In genomic region chr7:43677864-43678263, GRCh38 we compare ENCODE assay signal across 25 cellular contexts. TPM values are rescaled to one million over a fixed set of nuclear protein-coding genes. Genes with fewer than 3 reads are reported as not detected.
DNase-seq lines count a peak whose midpoint lies in the region; ATAC-seq and TF ChIP-seq lines count a peak whose summit lies in the region.
"Had no signal": no experiment of that assay in that cellular context is flagged by ENCODE, and none has a peak within 500 bp of the region (broad histone marks: within the 10 kb centered on the region; RNA-seq: fewer than 3 reads in every experiment).

No MANE protein-coding gene starts in this region.

- intact Hi-C loops in activated CD4-positive, alpha-beta T cell treated with anti-CD3 and anti-CD28 coated beads, Interleukin-2, amount 10 ng/mL, durations not matched to agents 24 days and 14 days (cut with micrococcal nuclease), result loop anchor here (1.0 to 2.0 kb wide), 3 partner anchors 19 to 51 kb away; partner anchors contain the start of gene COA1
- intact Hi-C loops in CD8-positive, alpha-beta T cell (cut with DNase I, micrococcal nuclease), result loop anchor here in 1 of 2 experiments (2.0 kb wide), 3 partner anchors 13 to 29 kb away; no protein-coding TSS in a partner anchor
- intact Hi-C loops in natural killer cell (cut with micrococcal nuclease) (no loop called here), left ventricle myocardium superior (cut with micrococcal nuclease) (no loop called here)

- POLR2A ChIA-PET in activated CD4-positive, alpha-beta T cell treated with anti-CD3 and anti-CD28 coated beads, Interleukin-2, amount 10 ng/mL, durations not matched to agents 7 days and 5 days (lab: Charles Lee), result no interaction called here
- POLR2A ChIA-PET in CD8-positive, alpha-beta T cell (lab: Charles Lee), result interaction anchor here (0.7 to 1.6 kb wide), 5 partner anchors 25 to 409 kb away, joined by 3 to 9 read pairs (median 4); no protein-coding TSS in a partner anchor
- POLR2A ChIA-PET in HEK293T (lab: Yijun Ruan, JAX), result no interaction called here

- DNase-seq in activated CD4-positive, alpha-beta T cell treated with anti-CD3 and anti-CD28 coated beads, Interleukin-2, amount 10 ng/mL, durations not matched to agents 24 days and 14 days, result no peak
- no peak for DNase-seq in activated CD4-positive, alpha-beta T cell treated with anti-CD3 and anti-CD28 coated beads, Interleukin-2, amount 10 ng/mL, durations not matched to agents 7 days and 5 days
- no peak for DNase-seq in CD8-positive, alpha-beta T cell
- DNase-seq in natural killer cell (no peak), left ventricle myocardium superior (no peak), HEK293T (ENCODE audit: extremely low spot score) (no peak), AG08395 (ENCODE audit: low spot score) (no peak)
- DNase-seq: AML-193; central memory CD4-positive, alpha-beta T cell; DMS153; GM23248; hippocampal formation; KBM-7; mesenchymal stem cell; MG63; NCI-H1417 treated with DMSO at 0.1 percent for 48 hours; NCI-H345; NCI-H774; nucleus accumbens; stimulated activated CD4-positive, alpha-beta T cell treated with anti-CD3 and anti-CD28 coated beads, Interleukin-15, amount 100 ng/mL, for 24 hours; stimulated activated naive CD4-positive, alpha-beta T cell treated with Interleukin-2 at 50 U/mL for 16 hours; uterus had no signal

- no peak overlapping the region for H3K4me3 ChIP-seq in CD8-positive, alpha-beta T cell (ENCODE audit: low read depth, low read length)
- H3K4me3 ChIP-seq: gastroesophageal sphincter, GM23248, MG63, SJSA1, uterus had no signal

- H3K4me1 ChIP-seq in CD8-positive, alpha-beta T cell (ENCODE audit: insufficient read depth, low read length), result peaks cover 48% of the 10 kb centered on the region

- H3K4me3 Mint-ChIP-seq in activated CD4-positive, alpha-beta T cell treated with anti-CD3 and anti-CD28 coated beads, Interleukin-2, amount 10 ng/mL, durations not matched to agents 24 days and 14 days, result peak overlapping the region; percentile 55
- no peak overlapping the region for H3K4me3 Mint-ChIP-seq in activated CD4-positive, alpha-beta T cell treated with anti-CD3 and anti-CD28 coated beads, Interleukin-2, amount 10 ng/mL, durations not matched to agents 7 days and 5 days
- peak overlapping the region; percentile 41 for H3K4me3 Mint-ChIP-seq in CD8-positive, alpha-beta T cell
- H3K4me3 Mint-ChIP-seq in activated T-helper 17 cell treated with anti-CD3 and anti-CD28 coated beads, Interleukin-2, amount 50 U/mL, for 72 hours, result peak overlapping the region; percentile 69
- H3K4me3 Mint-ChIP-seq in natural killer cell, result peak overlapping the region; percentile 48

- no peaks in the 10 kb centered on the region for H3K27me3 Mint-ChIP-seq in activated CD4-positive, alpha-beta T cell treated with anti-CD3 and anti-CD28 coated beads, Interleukin-2, amount 10 ng/mL, durations not matched to agents 24 days and 14 days
- H3K27me3 Mint-ChIP-seq in activated CD4-positive, alpha-beta T cell treated with anti-CD3 and anti-CD28 coated beads, Interleukin-2, amount 10 ng/mL, durations not matched to agents 7 days and 5 days, result no peaks in the 10 kb centered on the region
- no peaks in the 10 kb centered on the region for H3K27me3 Mint-ChIP-seq in CD8-positive, alpha-beta T cell (ENCODE audit: low read depth)
- H3K27me3 Mint-ChIP-seq in activated T-helper 17 cell treated with anti-CD3 and anti-CD28 coated beads, Interleukin-2, amount 50 U/mL, for 72 hours, result no peaks in the 10 kb centered on the region
- no peaks in the 10 kb centered on the region for H3K27me3 Mint-ChIP-seq in natural killer cell (ENCODE audit: low read depth in 2 of 2)

- H3K9me3 Mint-ChIP-seq in activated CD4-positive, alpha-beta T cell treated with anti-CD3 and anti-CD28 coated beads, Interleukin-2, amount 10 ng/mL, durations not matched to agents 24 days and 14 days, result peaks cover 13% of the 10 kb centered on the region
- peaks cover 23% of the 10 kb centered on the region for H3K9me3 Mint-ChIP-seq in activated CD4-positive, alpha-beta T cell treated with anti-CD3 and anti-CD28 coated beads, Interleukin-2, amount 10 ng/mL, durations not matched to agents 7 days and 5 days
- peaks cover 5% of the 10 kb centered on the region for H3K9me3 Mint-ChIP-seq in CD8-positive, alpha-beta T cell
- no peaks in the 10 kb centered on the region for H3K9me3 Mint-ChIP-seq in activated T-helper 17 cell treated with anti-CD3 and anti-CD28 coated beads, Interleukin-2, amount 50 U/mL, for 72 hours
- H3K9me3 Mint-ChIP-seq in natural killer cell, result no peaks in the 10 kb centered on the region

- peak overlapping the region; percentile 87 for H3K27ac Mint-ChIP-seq in activated CD4-positive, alpha-beta T cell treated with anti-CD3 and anti-CD28 coated beads, Interleukin-2, amount 10 ng/mL, durations not matched to agents 24 days and 14 days
- H3K27ac Mint-ChIP-seq in activated CD4-positive, alpha-beta T cell treated with anti-CD3 and anti-CD28 coated beads, Interleukin-2, amount 10 ng/mL, durations not matched to agents 7 days and 5 days, result no peak overlapping the region
- H3K27ac Mint-ChIP-seq in CD8-positive, alpha-beta T cell, result peak overlapping the region; percentile 81
- H3K27ac Mint-ChIP-seq in activated T-helper 17 cell treated with anti-CD3 and anti-CD28 coated beads, Interleukin-2, amount 50 U/mL, for 72 hours, result peak overlapping the region; percentile 88
- peak overlapping the region; percentile 69 to 79 for H3K27ac Mint-ChIP-seq in natural killer cell

- peaks cover 20% of the 10 kb centered on the region for H3K36me3 Mint-ChIP-seq in activated CD4-positive, alpha-beta T cell treated with anti-CD3 and anti-CD28 coated beads, Interleukin-2, amount 10 ng/mL, durations not matched to agents 24 days and 14 days (ENCODE audit: low read depth)
- peaks cover 42% of the 10 kb centered on the region for H3K36me3 Mint-ChIP-seq in activated CD4-positive, alpha-beta T cell treated with anti-CD3 and anti-CD28 coated beads, Interleukin-2, amount 10 ng/mL, durations not matched to agents 7 days and 5 days (ENCODE audit: low read depth)
- H3K36me3 Mint-ChIP-seq in CD8-positive, alpha-beta T cell, result peaks cover 7% of the 10 kb centered on the region
- H3K36me3 Mint-ChIP-seq in activated T-helper 17 cell treated with anti-CD3 and anti-CD28 coated beads, Interleukin-2, amount 50 U/mL, for 72 hours (ENCODE audit: low read depth), result no peaks in the 10 kb centered on the region
- no peaks in the 10 kb centered on the region for H3K36me3 Mint-ChIP-seq in natural killer cell

- H3K4me1 Mint-ChIP-seq in activated CD4-positive, alpha-beta T cell treated with anti-CD3 and anti-CD28 coated beads, Interleukin-2, amount 10 ng/mL, durations not matched to agents 24 days and 14 days, result peaks cover 50% of the 10 kb centered on the region
- peaks cover 54% of the 10 kb centered on the region for H3K4me1 Mint-ChIP-seq in activated CD4-positive, alpha-beta T cell treated with anti-CD3 and anti-CD28 coated beads, Interleukin-2, amount 10 ng/mL, durations not matched to agents 7 days and 5 days
- peaks cover 87% of the 10 kb centered on the region for H3K4me1 Mint-ChIP-seq in CD8-positive, alpha-beta T cell (ENCODE audit: low read depth)
- peaks cover 32% of the 10 kb centered on the region for H3K4me1 Mint-ChIP-seq in activated T-helper 17 cell treated with anti-CD3 and anti-CD28 coated beads, Interleukin-2, amount 50 U/mL, for 72 hours
- peaks cover 53 to 60% of the 10 kb centered on the region in 2 donors for H3K4me1 Mint-ChIP-seq in natural killer cell

- H3K27ac ChIP-seq in CD8-positive, alpha-beta T cell (ENCODE audit: low read depth, low read length), result no peak overlapping the region
- H3K27ac ChIP-seq: GM23248, SJSA1, uterus had no signal

- TF ChIP-seq CTCF in CD8-positive, alpha-beta T cell (IDR thresholded peaks at IDR 0.05), result no peak
- TF ChIP-seq CTCF in natural killer cell (IDR thresholded peaks at IDR 0.05), result no peak

- ATAC-seq in CD8-positive, alpha-beta T cell, result no peak
- peak; percentile 41 for ATAC-seq in activated T-helper 17 cell treated with anti-CD3 and anti-CD28 coated beads, Interleukin-2, amount 50 U/mL, for 72 hours (replicated peaks)
- ATAC-seq in natural killer cell (no peak), left ventricle myocardium superior (no peak)
- ATAC-seq: gastroesophageal sphincter had no signal

- no peaks in the 10 kb centered on the region for H3K9me3 ChIP-seq in CD8-positive, alpha-beta T cell (ENCODE audit: low read length)
- H3K9me3 ChIP-seq: gastroesophageal sphincter, SJSA1, uterus had no signal

- H3K27me3 ChIP-seq in CD8-positive, alpha-beta T cell (ENCODE audit: insufficient read depth, low read length), result no peaks in the 10 kb centered on the region
- H3K27me3 ChIP-seq: gastroesophageal sphincter, MG63, SJSA1, uterus had no signal

- H3K36me3 ChIP-seq in CD8-positive, alpha-beta T cell (ENCODE audit: insufficient read depth, low read length), result no peaks in the 10 kb centered on the region
- H3K36me3 ChIP-seq: gastroesophageal sphincter, SJSA1, uterus had no signal

- CTCF ChIA-PET in activated CD4-positive, alpha-beta T cell treated with anti-CD3 and anti-CD28 coated beads, Interleukin-2, amount 10 ng/mL, durations not matched to agents 7 days and 5 days (lab: Charles Lee), result interaction anchor here (1.0 to 2.4 kb wide), 2 partner anchors 22 to 95 kb away, joined by 3 to 19 read pairs; partner anchors contain the start of gene STK17A
- CTCF ChIA-PET in CD8-positive, alpha-beta T cell (lab: Charles Lee), result interaction anchor here (1.0 to 4.0 kb wide), 4 partner anchors 21 to 151 kb away, joined by 3 to 20 read pairs (median 4); partner anchors contain the start of gene STK17A
- CTCF ChIA-PET in HEK293T (lab: Yijun Ruan, JAX), result no interaction called here

TF ChIP-seq in HEK293T, 16 proteins besides CTCF, POLR2A, EP300 and RAD21:
- TF ChIP-seq ZNF384 (IDR thresholded peaks at IDR 0.05), result no peak
- no peak for TF ChIP-seq ELF4 (IDR thresholded peaks at IDR 0.05)
- no peak for TF ChIP-seq FOXA1 (IDR thresholded peaks at IDR 0.05)
- TF ChIP-seq SP1 (IDR thresholded peaks at IDR 0.05), result no peak
- TF ChIP-seq HDGF (IDR thresholded peaks at IDR 0.05; ENCODE audit: borderline replicate concordance), result no peak
TF ChIP-seq in HEK293T: peak in this region for 0.

RNA-seq across cellular contexts. Expression of gene COA1, which starts 51.5 kb away (rescaled TPM):
- 79.0 and 79.3 TPM in 2 replicates for total RNA-seq in activated CD4-positive, alpha-beta T cell treated with anti-CD3 and anti-CD28 coated beads, Interleukin-2, amount 10 ng/mL, durations not matched to agents 24 days and 14 days
- 10 to 100 TPM; 44.8 to 47.1 TPM for total RNA-seq in activated CD4-positive, alpha-beta T cell treated with anti-CD3 and anti-CD28 coated beads, Interleukin-2, amount 10 ng/mL, durations not matched to agents 7 days and 5 days
- 10 to 100 TPM; 95.8 to 96.7 TPM for total RNA-seq in CD8-positive, alpha-beta T cell
- 10 to 100 TPM; 36.1 to 46.2 TPM for total RNA-seq in activated T-helper 17 cell treated with anti-CD3 and anti-CD28 coated beads, Interleukin-2, amount 50 U/mL, for 72 hours
- total RNA-seq in natural killer cell (10 to 100 TPM; 55.0 to 85.3 (median 69.5) TPM), left ventricle myocardium superior (72.5 TPM)
